1 cellular context compared by ENCODE assay signal in genomic region chr4:108166441-108167315, GRCh38.
A peak's percentile ranks its signal among the peaks of the same experiment; 100 is the strongest.
TF ChIP-seq lines count a peak whose summit lies in the region.

No MANE protein-coding gene starts in this region.

TF ChIP-seq in K562, 482 proteins besides CTCF, POLR2A, EP300 and RAD21 (continued from another document and continues in another):
- TF ChIP-seq ZNF609 (CRISPR knock-in tag; IDR thresholded peaks at IDR 0.05; ENCODE audit: borderline replicate concordance) (no peak), PCBP1 (IDR thresholded peaks at IDR 0.05; ENCODE audit: low read depth, low read length, poor library complexity, severe bottlenecking) (no peak), PHTF2 (CRISPR knock-in tag; IDR thresholded peaks at IDR 0.05) (no peak), RBM39 (optimal IDR thresholded peaks at IDR 0.05; ENCODE audit: low read depth, low read length) (no peak), USF1 (CRISPR knock-in tag; IDR thresholded peaks at IDR 0.05) (0 out of 2 replicates have a peak, but pooled peaks have one; percentile 20), HES1 (IDR thresholded peaks at IDR 0.05; ENCODE audit: low read depth) (peak; percentile 82), ZBTB40 (IDR thresholded peaks at IDR 0.05) (no peak), ZBTB40 (CRISPR knock-in tag; IDR thresholded peaks at IDR 0.05) (no peak), ZNF41 (CRISPR knock-in tag; conservative IDR thresholded peaks at IDR 0.05) (no peak), IFI16 (CRISPR knock-in tag; IDR thresholded peaks at IDR 0.05) (no peak), TEAD1 (CRISPR knock-in tag; IDR thresholded peaks at IDR 0.05) (peak in 1 of 2 experiments; percentile 42; a peak in 1 of 4 replicates), ZNF407 (IDR thresholded peaks at IDR 0.05; ENCODE audit: low read depth) (no peak), GATAD2B (IDR thresholded peaks at IDR 0.05; ENCODE audit: borderline replicate concordance) (peak; percentile 41; the same call in 1 of the 2 replicates), FOXM1 (IDR thresholded peaks at IDR 0.05; ENCODE audit: low read depth) (no peak), FOXM1 (CRISPR knock-in tag; IDR thresholded peaks at IDR 0.05; ENCODE audit: low read depth) (0 out of 2 replicates have a peak, but pooled peaks have one; percentile 14), ZNF696 (CRISPR knock-in tag; conservative IDR thresholded peaks at IDR 0.05) (no peak), SETDB1 (IDR thresholded peaks at IDR 0.05; ENCODE audit: low read length) (no peak), ZBTB26 (CRISPR knock-in tag; IDR thresholded peaks at IDR 0.05) (no peak), HSF4 (CRISPR knock-in tag; IDR thresholded peaks at IDR 0.05; ENCODE audit: borderline replicate concordance) (no peak), NRF1 (conservative IDR thresholded peaks at IDR 0.05 in 1 of 2, IDR thresholded peaks at IDR 0.05 in 1 of 2) (peak in 1 of 2 experiments; percentile 20; a peak in 2 of 4 replicates), ZNF589 (CRISPR knock-in tag; IDR thresholded peaks at IDR 0.05; ENCODE audit: low read depth) (no peak), HLTF (IDR thresholded peaks at IDR 0.05) (no peak), L3MBTL2 (IDR thresholded peaks at IDR 0.05) (peak; percentile 93), BRCA1 (IDR thresholded peaks at IDR 0.05) (no peak), BRCA1 (CRISPR knock-in tag; IDR thresholded peaks at IDR 0.05) (0 out of 2 replicates have a peak, but pooled peaks have one; percentile 21), HDAC2 (IDR thresholded peaks at IDR 0.05) (0 out of 2 replicates have a peak, but pooled peaks have one; percentile 11), ZNF282 (CRISPR knock-in tag; IDR thresholded peaks at IDR 0.05) (0 out of 2 replicates have a peak, but pooled peaks have one; percentile 68), PHF21A (IDR thresholded peaks at IDR 0.05; ENCODE audit: borderline replicate concordance, low read depth) (0 out of 2 replicates have a peak, but pooled peaks have one; percentile 18), LEF1 (IDR thresholded peaks at IDR 0.05) (no peak)
